Comparison of ENCODE assay signal across 29 cellular contexts in the genomic region with DNA sequence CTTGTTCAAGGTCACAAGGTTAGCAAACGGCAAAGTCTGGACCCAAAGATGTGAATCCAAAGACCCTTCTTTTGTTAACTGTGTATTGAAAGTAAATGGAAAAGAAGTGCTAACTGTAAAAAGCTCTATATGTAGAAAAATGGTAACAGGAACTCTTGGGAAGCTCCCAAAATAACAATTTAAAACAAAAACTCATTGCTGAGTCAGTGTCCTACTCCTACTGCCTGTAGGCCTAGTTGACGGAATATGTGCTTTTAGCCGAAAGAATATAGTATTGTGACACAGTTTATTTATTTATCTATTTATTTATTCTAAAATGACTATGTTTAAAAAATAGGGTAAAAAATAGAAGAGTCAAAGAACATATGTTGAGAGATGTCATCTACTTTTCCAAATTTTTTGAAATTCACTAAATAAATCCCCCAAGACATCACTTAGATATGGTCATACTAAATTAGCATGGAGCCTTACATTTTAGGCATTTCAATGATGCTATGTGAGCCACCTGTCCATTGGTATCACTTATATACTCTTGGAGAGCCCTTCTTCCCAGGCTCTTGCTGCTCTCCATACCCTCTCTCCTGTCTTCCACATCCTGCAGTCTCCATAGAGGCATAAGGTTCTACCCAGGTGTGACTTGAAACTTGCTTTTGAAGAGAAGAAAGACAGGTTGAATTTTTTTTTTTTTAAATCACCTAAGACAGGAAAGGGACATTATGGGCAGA. TPM values are rescaled to one million over a fixed set of nuclear protein-coding genes. Genes with fewer than 3 reads are reported as not detected.
A peak's percentile ranks its signal among the peaks of the same experiment; 100 is the strongest.
DNase-seq lines count a peak whose midpoint lies in the region; ATAC-seq, FAIRE-seq and TF ChIP-seq lines count a peak whose summit lies in the region.
"Had no signal": no experiment of that assay in that cellular context is flagged by ENCODE, and none has a peak within 500 bp of the region (broad histone marks: within the 10 kb centered on the region; RNA-seq: fewer than 3 reads in every experiment).

No MANE protein-coding gene starts in this region.

- FAIRE-seq in astrocyte (lab: Jason Lieb, UNC): no peak
- FAIRE-seq: colon, GM12891, GM19239 had no signal

- H3K36me3 ChIP-seq in astrocyte (ENCODE audit: insufficient read depth, low read length) (peaks cover 6% of the 10 kb centered on the region), subcutaneous abdominal adipose tissue (ENCODE audit: control insufficient read depth in 5 of 5, insufficient read depth in 5 of 5, low read length in 5 of 5) (peaks cover 0 to 3% (median 0%) of the 10 kb centered on the region in 5 donors)
- H3K36me3 ChIP-seq: esophagus squamous epithelium, thoracic aorta had no signal

- no peak overlapping the region for H2AFZ ChIP-seq in astrocyte (ENCODE audit: low read depth, low read length)

- H3K27ac ChIP-seq in astrocyte (ENCODE audit: low read depth, low read length): peak overlapping the region; percentile 16
- H3K27ac ChIP-seq in subcutaneous abdominal adipose tissue (ENCODE audit: low read depth, low read length): peak overlapping the region; percentile 81
- H3K27ac ChIP-seq: body of pancreas, esophagus squamous epithelium had no signal

- H3K36me3 Mint-ChIP-seq in astrocyte (ENCODE audit: low read depth, unreplicated experiment) (no peaks in the 10 kb centered on the region), mesothelial cell of epicardium (peaks cover 3% of the 10 kb centered on the region)
- no peaks in the 10 kb centered on the region for H3K36me3 Mint-ChIP-seq in stimulated activated naive B cell treated with anti-CD40 and anti-IgM and Interleukin-4, amounts not matched to agents 10 μg/mL and 1 μg/mL and 100 μg/mL, for 72 hours
- no peaks in the 10 kb centered on the region for H3K36me3 Mint-ChIP-seq in natural killer cell treated with Interleukin-12 subunit alpha and Interleukin-12 subunit beta and Interleukin-15 and Interleukin-18, amount 100 ng/mL, for 72 hours
- H3K36me3 Mint-ChIP-seq: activated CD8-positive, alpha-beta memory T cell treated with anti-CD3 and anti-CD28 coated beads, Interleukin-2, amount 10 ng/mL, durations not matched to agents 7 days and 5 days; stimulated activated memory B cell treated with anti-CD40 and anti-IgM and Interleukin-4, amounts not matched to agents 10 μg/mL and 1 μg/mL and 100 μg/mL, for 72 hours had no signal

- H3K4me1 Mint-ChIP-seq in astrocyte (ENCODE audit: low read depth, unreplicated experiment): peaks cover 53% of the 10 kb centered on the region
- H3K4me1 Mint-ChIP-seq in mesothelial cell of epicardium: peaks cover 62% of the 10 kb centered on the region
- no peaks in the 10 kb centered on the region for H3K4me1 Mint-ChIP-seq in stimulated activated naive B cell treated with anti-CD40 and anti-IgM and Interleukin-4, amounts not matched to agents 10 μg/mL and 1 μg/mL and 100 μg/mL, for 72 hours
- H3K4me1 Mint-ChIP-seq in natural killer cell treated with Interleukin-12 subunit alpha and Interleukin-12 subunit beta and Interleukin-15 and Interleukin-18, amount 100 ng/mL, for 72 hours (ENCODE audit: low read depth in 2 of 2): no peaks in the 10 kb centered on the region
- H3K4me1 Mint-ChIP-seq: activated CD4-positive, alpha-beta T cell treated with anti-CD3 and anti-CD28 coated beads, Interleukin-2, amount 10 ng/mL, durations not matched to agents 7 days and 5 days; activated CD8-positive, alpha-beta memory T cell treated with anti-CD3 and anti-CD28 coated beads, Interleukin-2, amount 10 ng/mL, durations not matched to agents 7 days and 5 days; activated naive CD8-positive, alpha-beta T cell treated with anti-CD3 and anti-CD28 coated beads for 36 hours; activated T-helper 17 cell treated with anti-CD3 and anti-CD28 coated beads, Interleukin-2, amount 50 U/mL, for 72 hours; B cell; stimulated activated memory B cell treated with anti-CD40 and anti-IgM and Interleukin-4, amounts not matched to agents 10 μg/mL and 1 μg/mL and 100 μg/mL, for 72 hours had no signal

- H3K9me3 ChIP-seq in astrocyte (ENCODE audit: insufficient read depth, low read depth, low read length) (no peaks in the 10 kb centered on the region), subcutaneous abdominal adipose tissue (ENCODE audit: control insufficient read depth in 5 of 5, low read length in 5 of 5) (no peaks in the 10 kb centered on the region)
- H3K9me3 ChIP-seq: body of pancreas, esophagus squamous epithelium, thoracic aorta had no signal

- peak overlapping the region; percentile 4 for H3K4me2 ChIP-seq in astrocyte (ENCODE audit: low read length)

- no peaks in the 10 kb centered on the region for H3K9me3 Mint-ChIP-seq in astrocyte (ENCODE audit: unreplicated experiment)
- H3K9me3 Mint-ChIP-seq in mesothelial cell of epicardium: no peaks in the 10 kb centered on the region
- peaks cover 0 to 1% of the 10 kb centered on the region in 2 donors for H3K9me3 Mint-ChIP-seq in stimulated activated naive B cell treated with anti-CD40 and anti-IgM and Interleukin-4, amounts not matched to agents 10 μg/mL and 1 μg/mL and 100 μg/mL, for 72 hours
- H3K9me3 Mint-ChIP-seq in natural killer cell treated with Interleukin-12 subunit alpha and Interleukin-12 subunit beta and Interleukin-15 and Interleukin-18, amount 100 ng/mL, for 72 hours: no peaks in the 10 kb centered on the region
- H3K9me3 Mint-ChIP-seq: activated CD4-positive, alpha-beta T cell treated with anti-CD3 and anti-CD28 coated beads, Interleukin-2, amount 10 ng/mL, durations not matched to agents 7 days and 5 days; activated naive CD8-positive, alpha-beta T cell treated with anti-CD3 and anti-CD28 coated beads for 36 hours; activated T-helper 17 cell treated with anti-CD3 and anti-CD28 coated beads, Interleukin-2, amount 50 U/mL, for 72 hours; stimulated activated memory B cell treated with anti-CD40 and anti-IgM and Interleukin-4, amounts not matched to agents 10 μg/mL and 1 μg/mL and 100 μg/mL, for 72 hours had no signal

- H3K4me3 ChIP-seq in astrocyte (ENCODE audit: insufficient read depth, low read depth, low read length) (no peak overlapping the region), subcutaneous abdominal adipose tissue (ENCODE audit: low read depth in 1 of 5, low read length in 5 of 5) (peak overlapping the region in 1 of 5 donors; percentile 16)
- H3K4me3 ChIP-seq: body of pancreas, esophagus squamous epithelium, skin epidermis had no signal

- H3K79me2 ChIP-seq in astrocyte (ENCODE audit: insufficient read depth, low read length): peaks cover 97% of the 10 kb centered on the region

- in situ Hi-C loops in GM13976 (cut with MboI; ENCODE audit: low sequenced_read_pairs, unreplicated experiment): no loop called here

- DNase-seq in HCEC 1CT: peak; percentile 47
- DNase-seq in astrocyte (ENCODE audit: low read depth): no peak
- no peak for DNase-seq in mesothelial cell of epicardium (ENCODE audit: low spot score in 2 of 2, unreplicated experiment in 2 of 2)
- DNase-seq in stimulated activated naive B cell treated with anti-CD40 and anti-IgM and Interleukin-4, amounts not matched to agents 10 μg/mL and 1 μg/mL and 100 μg/mL, for 72 hours: no peak
- no peak for DNase-seq in natural killer cell treated with Interleukin-12 subunit alpha and Interleukin-12 subunit beta and Interleukin-15 and Interleukin-18, amount 100 ng/mL, for 72 hours (ENCODE audit: low spot score)
- DNase-seq in GM13976 (ENCODE audit: low spot score): no peak
- no peak for DNase-seq in stimulated activated CD4-positive, alpha-beta T cell treated with anti-CD3 and anti-CD28 coated beads, Interleukin-4, amount 100 ng/mL, for 1 hour
- DNase-seq: activated CD4-positive, alpha-beta T cell treated with anti-CD3 and anti-CD28 coated beads, Interleukin-2, amount 10 ng/mL, durations not matched to agents 7 days and 5 days; activated CD8-positive, alpha-beta memory T cell treated with anti-CD3 and anti-CD28 coated beads, Interleukin-2, amount 10 ng/mL, durations not matched to agents 7 days and 5 days; activated naive CD8-positive, alpha-beta T cell treated with anti-CD3 and anti-CD28 coated beads for 36 hours; body of pancreas; esophagus squamous epithelium; head of caudate nucleus; NCI-H1092; NCI-H187 treated with DMSO at 0.1 percent for 48 hours; NCI-H2227 treated with DMSO at 0.1 percent for 48 hours; NCI-H774; SHP77 treated with DMSO at 0.1 percent for 48 hours; stimulated activated CD4-positive, alpha-beta T cell treated with anti-CD3 and anti-CD28 coated beads, Interleukin-2, amount 100 ng/mL, for 24 hours had no signal

- no peak overlapping the region for H3K4me3 Mint-ChIP-seq in astrocyte (ENCODE audit: unreplicated experiment)
- no peak overlapping the region for H3K4me3 Mint-ChIP-seq in mesothelial cell of epicardium
- no peak overlapping the region for H3K4me3 Mint-ChIP-seq in stimulated activated naive B cell treated with anti-CD40 and anti-IgM and Interleukin-4, amounts not matched to agents 10 μg/mL and 1 μg/mL and 100 μg/mL, for 72 hours
- no peak overlapping the region for H3K4me3 Mint-ChIP-seq in natural killer cell treated with Interleukin-12 subunit alpha and Interleukin-12 subunit beta and Interleukin-15 and Interleukin-18, amount 100 ng/mL, for 72 hours
- H3K4me3 Mint-ChIP-seq: activated CD4-positive, alpha-beta T cell treated with anti-CD3 and anti-CD28 coated beads, Interleukin-2, amount 10 ng/mL, durations not matched to agents 7 days and 5 days; activated CD8-positive, alpha-beta memory T cell treated with anti-CD3 and anti-CD28 coated beads, Interleukin-2, amount 10 ng/mL, durations not matched to agents 7 days and 5 days; activated naive CD8-positive, alpha-beta T cell treated with anti-CD3 and anti-CD28 coated beads for 36 hours; activated T-helper 17 cell treated with anti-CD3 and anti-CD28 coated beads, Interleukin-2, amount 50 U/mL, for 72 hours; B cell; stimulated activated memory B cell treated with anti-CD40 and anti-IgM and Interleukin-4, amounts not matched to agents 10 μg/mL and 1 μg/mL and 100 μg/mL, for 72 hours had no signal

- peaks cover 58% of the 10 kb centered on the region for H4K20me1 ChIP-seq in astrocyte (ENCODE audit: insufficient read depth, low read length)

- no peak for TF ChIP-seq CTCF in astrocyte (IDR thresholded peaks at IDR 0.05; ENCODE audit: insufficient read depth, low read depth, low read length)
- TF ChIP-seq CTCF in mesothelial cell of epicardium (IDR thresholded peaks at IDR 0.05; ENCODE audit: unreplicated experiment): no peak
- TF ChIP-seq CTCF in GM13976 (IDR thresholded peaks at IDR 0.05; ENCODE audit: borderline replicate concordance, control extremely low read depth, extremely low read depth, insufficient read depth, missing control alignments): no peak

- ATAC-seq in stimulated activated naive B cell treated with anti-CD40 and anti-IgM and Interleukin-4, amounts not matched to agents 10 μg/mL and 1 μg/mL and 100 μg/mL, for 72 hours (replicated peaks): no peak
- ATAC-seq in natural killer cell treated with Interleukin-12 subunit alpha and Interleukin-12 subunit beta and Interleukin-15 and Interleukin-18, amount 100 ng/mL, for 72 hours: no peak
- ATAC-seq: activated CD8-positive, alpha-beta memory T cell treated with anti-CD3 and anti-CD28 coated beads, Interleukin-2, amount 10 ng/mL, durations not matched to agents 7 days and 5 days; activated T-helper 17 cell treated with anti-CD3 and anti-CD28 coated beads, Interleukin-2, amount 50 U/mL, for 72 hours; body of pancreas; stimulated activated memory B cell treated with anti-CD40 and anti-IgM and Interleukin-4, amounts not matched to agents 10 μg/mL and 1 μg/mL and 100 μg/mL, for 72 hours had no signal

- no peaks in the 10 kb centered on the region for H3K27me3 ChIP-seq in astrocyte (ENCODE audit: insufficient read depth, low read length)
- no peaks in the 10 kb centered on the region for H3K27me3 ChIP-seq in subcutaneous abdominal adipose tissue (ENCODE audit: control insufficient read depth in 5 of 5, insufficient read depth in 4 of 5, low read length in 5 of 5)
- H3K27me3 ChIP-seq: body of pancreas, esophagus squamous epithelium had no signal

- H3K27me3 Mint-ChIP-seq in astrocyte (ENCODE audit: low read depth, unreplicated experiment) (no peaks in the 10 kb centered on the region), mesothelial cell of epicardium (ENCODE audit: low read depth) (no peaks in the 10 kb centered on the region)
- H3K27me3 Mint-ChIP-seq in stimulated activated naive B cell treated with anti-CD40 and anti-IgM and Interleukin-4, amounts not matched to agents 10 μg/mL and 1 μg/mL and 100 μg/mL, for 72 hours: no peaks in the 10 kb centered on the region
- H3K27me3 Mint-ChIP-seq in natural killer cell treated with Interleukin-12 subunit alpha and Interleukin-12 subunit beta and Interleukin-15 and Interleukin-18, amount 100 ng/mL, for 72 hours: no peaks in the 10 kb centered on the region
- H3K27me3 Mint-ChIP-seq: activated CD4-positive, alpha-beta T cell treated with anti-CD3 and anti-CD28 coated beads, Interleukin-2, amount 10 ng/mL, durations not matched to agents 7 days and 5 days; activated CD8-positive, alpha-beta memory T cell treated with anti-CD3 and anti-CD28 coated beads, Interleukin-2, amount 10 ng/mL, durations not matched to agents 7 days and 5 days; activated naive CD8-positive, alpha-beta T cell treated with anti-CD3 and anti-CD28 coated beads for 36 hours; activated T-helper 17 cell treated with anti-CD3 and anti-CD28 coated beads, Interleukin-2, amount 50 U/mL, for 72 hours; B cell; progenitor cell of endocrine pancreas; stimulated activated memory B cell treated with anti-CD40 and anti-IgM and Interleukin-4, amounts not matched to agents 10 μg/mL and 1 μg/mL and 100 μg/mL, for 72 hours had no signal

- H3K4me1 ChIP-seq in astrocyte (ENCODE audit: insufficient read depth, low read length) (peaks cover 31% of the 10 kb centered on the region), subcutaneous abdominal adipose tissue (ENCODE audit: control insufficient read depth in 5 of 5, insufficient read depth in 5 of 5, low read length in 5 of 5) (peaks cover 0 to 61% (median 36%) of the 10 kb centered on the region in 5 donors)
- H3K4me1 ChIP-seq: body of pancreas had no signal

- H3K9ac ChIP-seq in astrocyte (ENCODE audit: low read length) (no peak overlapping the region), subcutaneous abdominal adipose tissue (ENCODE audit: low read length in 5 of 5) (peak overlapping the region in 1 of 5 donors; percentile 46)

- H3K27ac Mint-ChIP-seq in astrocyte (ENCODE audit: unreplicated experiment) (peak overlapping the region; percentile 53), mesothelial cell of epicardium (peak overlapping the region; percentile 90)
- no peak overlapping the region for H3K27ac Mint-ChIP-seq in stimulated activated naive B cell treated with anti-CD40 and anti-IgM and Interleukin-4, amounts not matched to agents 10 μg/mL and 1 μg/mL and 100 μg/mL, for 72 hours
- no peak overlapping the region for H3K27ac Mint-ChIP-seq in natural killer cell treated with Interleukin-12 subunit alpha and Interleukin-12 subunit beta and Interleukin-15 and Interleukin-18, amount 100 ng/mL, for 72 hours
- H3K27ac Mint-ChIP-seq: activated CD4-positive, alpha-beta T cell treated with anti-CD3 and anti-CD28 coated beads, Interleukin-2, amount 10 ng/mL, durations not matched to agents 7 days and 5 days; activated CD8-positive, alpha-beta memory T cell treated with anti-CD3 and anti-CD28 coated beads, Interleukin-2, amount 10 ng/mL, durations not matched to agents 7 days and 5 days; activated naive CD8-positive, alpha-beta T cell treated with anti-CD3 and anti-CD28 coated beads for 36 hours; activated T-helper 17 cell treated with anti-CD3 and anti-CD28 coated beads, Interleukin-2, amount 50 U/mL, for 72 hours; B cell; progenitor cell of endocrine pancreas; stimulated activated memory B cell treated with anti-CD40 and anti-IgM and Interleukin-4, amounts not matched to agents 10 μg/mL and 1 μg/mL and 100 μg/mL, for 72 hours had no signal

RNA-seq across cellular contexts. Expression of gene COL5A2, which starts 13.7 kb away (rescaled TPM):
- total RNA-seq in astrocyte (429 and 580 TPM in 2 replicates), mesothelial cell of epicardium (438 to 472 TPM (median 459 TPM) in 3 replicates)
- under 1 TPM; 0.14 to 0.53 TPM for total RNA-seq in natural killer cell treated with Interleukin-12 subunit alpha and Interleukin-12 subunit beta and Interleukin-15 and Interleukin-18, amount 100 ng/mL, for 72 hours

Comparison
In these comparisons a context has a peak if more than half of its experiments do, and no peak if none do; other contexts are left out.
1. H3K27ac Mint-ChIP-seq: peak in astrocyte (single experiment) and mesothelial cell of epicardium (single experiment); none in stimulated activated naive B cell treated with anti-CD40 and anti-IgM and Interleukin-4, amounts not matched to agents 10 μg/mL and 1 μg/mL and 100 μg/mL, for 72 hours (single experiment) and natural killer cell treated with Interleukin-12 subunit alpha and Interleukin-12 subunit beta and Interleukin-15 and Interleukin-18, amount 100 ng/mL, for 72 hours (0 of 2).
2. RNA of gene COL5A2, which starts 13.7 kb away (total RNA-seq): 438 to 472 TPM in mesothelial cell of epicardium and 429 to 580 TPM in astrocyte; 0.14 to 0.53 TPM in natural killer cell treated with Interleukin-12 subunit alpha and Interleukin-12 subunit beta and Interleukin-15 and Interleukin-18, amount 100 ng/mL, for 72 hours; every median in the first group is over 100 times any median in the second.